21 cellular contexts compared by ENCODE assay signal in the genomic region with DNA sequence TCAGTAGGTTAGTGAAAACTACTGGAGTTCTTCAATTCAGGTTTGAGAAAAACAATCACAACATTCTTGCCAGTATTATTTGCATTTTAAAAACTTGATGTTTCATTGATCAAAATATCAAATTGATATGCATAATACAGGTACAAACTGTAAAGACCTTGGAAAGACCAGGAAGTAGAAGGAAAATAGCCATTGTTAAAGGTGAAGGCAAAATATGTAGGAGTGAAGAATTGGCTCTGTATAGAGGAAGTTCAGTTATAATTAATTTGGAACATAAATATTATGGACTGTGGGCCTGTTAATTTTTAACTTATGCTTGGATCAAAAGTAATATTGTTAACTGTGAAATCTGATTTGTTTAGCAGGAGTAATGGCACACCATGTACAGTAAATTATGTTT.
DNase-seq lines count a peak whose midpoint lies in the region; ATAC-seq, FAIRE-seq and TF ChIP-seq lines count a peak whose summit lies in the region.
"Had no signal": no experiment of that assay in that cellular context is flagged by ENCODE, and none has a peak within 500 bp of the region (broad histone marks: within the 10 kb centered on the region; RNA-seq: fewer than 3 reads in every experiment).

No MANE protein-coding gene starts in this region.

- no peak for TF ChIP-seq POLR2A in GM12878 (IDR thresholded peaks at IDR 0.05; ENCODE audit: low read depth, low read length)

- H2AFZ ChIP-seq in GM12878 (ENCODE audit: control insufficient read depth, low read depth, low read length): no peak overlapping the region
- H2AFZ ChIP-seq: GM23248 had no signal

- H3K9ac ChIP-seq in GM12878 (ENCODE audit: control insufficient read depth, insufficient read depth, low read length): no peak overlapping the region
- H3K9ac ChIP-seq: GM23248 had no signal

- H3K9me3 ChIP-seq in GM12878 (replicated peaks; ENCODE audit: control insufficient read depth, insufficient read depth, low read length) (no peaks in the 10 kb centered on the region), pancreas (no peaks in the 10 kb centered on the region)

- in situ Hi-C loops in GM12878 (cut with MboI): no loop called here

- no peaks in the 10 kb centered on the region for H3K79me2 ChIP-seq in GM12878 (ENCODE audit: control insufficient read depth, insufficient read depth, low read length)

- no peaks in the 10 kb centered on the region for H3K27me3 Mint-ChIP-seq in stimulated activated naive CD8-positive, alpha-beta T cell treated with anti-CD3 and anti-CD28 coated beads, Interleukin-15, amount 100 ng/mL, for 72 hours
- H3K27me3 Mint-ChIP-seq: CD4-positive, alpha-beta memory T cell had no signal

- H3K4me1 Mint-ChIP-seq in stimulated activated naive CD8-positive, alpha-beta T cell treated with anti-CD3 and anti-CD28 coated beads, Interleukin-15, amount 100 ng/mL, for 72 hours: no peaks in the 10 kb centered on the region
- H3K4me1 Mint-ChIP-seq: H9 had no signal

- peaks cover 0 to 5% of the 10 kb centered on the region in 2 donors for H3K9me3 Mint-ChIP-seq in stimulated activated naive CD8-positive, alpha-beta T cell treated with anti-CD3 and anti-CD28 coated beads, Interleukin-15, amount 100 ng/mL, for 72 hours
- H3K9me3 Mint-ChIP-seq: CD4-positive, alpha-beta memory T cell; H9 had no signal

- BruUV-seq in GM12878 (replicated peaks; lab: Mats Ljungman, UMichigan): no TSS peak

- no peak for ATAC-seq in GM12878
- peak; percentile 87 to 91 (median 90) for ATAC-seq in pancreas
- no peak for ATAC-seq in stimulated activated naive CD8-positive, alpha-beta T cell treated with anti-CD3 and anti-CD28 coated beads, Interleukin-15, amount 100 ng/mL, for 72 hours
- ATAC-seq: HCT116 had no signal

- H3K36me3 ChIP-seq in GM12878 (ENCODE audit: control insufficient read depth in 2 of 2, insufficient read depth in 2 of 2, low read length in 1 of 2): no peaks in the 10 kb centered on the region
- H3K36me3 ChIP-seq in pancreas: no peaks in the 10 kb centered on the region

- no peak for TF ChIP-seq EP300 in GM12878 (IDR thresholded peaks at IDR 0.05; ENCODE audit: borderline replicate concordance in 1 of 2, control insufficient read depth in 1 of 2, low read depth in 2 of 2, low read length in 2 of 2)

- H3K4me1 ChIP-seq in GM12878 (ENCODE audit: control insufficient read depth, insufficient read depth, low read length) (no peaks in the 10 kb centered on the region), pancreas (peaks cover 8 to 40% (median 26%) of the 10 kb centered on the region in 3 donors)

- CTCF ChIA-PET in GM12878 (lab: Yijun Ruan, JAX): no interaction called here

- POLR2A ChIA-PET in GM12878 (lab: Charles Lee): no interaction called here

- DNase-seq in D721Med (ENCODE audit: insufficient read length, low spot score) (no peak), GM12878 (ENCODE audit: low read depth, low spot score) (no peak), pancreas (no peak), NCI-H2171 treated with DMSO at 0.1 percent for 48 hours (lab: John Stamatoyannopoulos, UW) (no peak), nucleus accumbens (lab: John Stamatoyannopoulos, UW) (no peak)
- DNase-seq in activated CD4-positive, CD25-positive, alpha-beta regulatory T cell treated with anti-CD3 and anti-CD28 coated beads, Interleukin-2, amount 50 U/mL, for 72 hours: no peak
- DNase-seq in stimulated activated naive CD8-positive, alpha-beta T cell treated with anti-CD3 and anti-CD28 coated beads, Interleukin-15, amount 100 ng/mL, for 72 hours: no peak
- DNase-seq: 8988T; C1 segment of cervical spinal cord; CD4-positive, alpha-beta memory T cell; COR-L47; DMS 273 treated with DMSO at 0.1 percent for 48 hours; DMS79; EL; GDM1; GM23248; H9 had no signal

- FAIRE-seq in D721Med (lab: Jason Lieb, UNC): peak; percentile 58
- FAIRE-seq in GM12878 (lab: Jason Lieb, UNC): no peak
- FAIRE-seq in pancreas (lab: Jason Lieb, UNC): no peak
- FAIRE-seq: GM12891, GM18507 had no signal

- H3K4me3 ChIP-seq in GM12878 (no peak overlapping the region), pancreas (no peak overlapping the region)
- H3K4me3 ChIP-seq: GM23248 had no signal

- SMC1A ChIA-PET in GM12878 (lab: Charles Lee; ENCODE audit: uncharacterized antibody, unreplicated experiment): interaction anchor here (1.5 kb wide), 1 partner anchor 11 kb away, joined by 5 read pairs; no protein-coding TSS in a partner anchor

- RAD21 ChIA-PET in GM12878 (lab: Charles Lee; ENCODE audit: unreplicated experiment): no interaction called here

- no peak overlapping the region for H3K4me2 ChIP-seq in GM12878 (ENCODE audit: control insufficient read depth, insufficient read depth)

- no peaks in the 10 kb centered on the region for H4K20me1 ChIP-seq in GM12878 (ENCODE audit: control insufficient read depth, insufficient read depth)

- no peak for TF ChIP-seq CTCF in 22Rv1 (IDR thresholded peaks at IDR 0.05)
- no peak for TF ChIP-seq CTCF in D721Med (IDR thresholded peaks at IDR 0.05; ENCODE audit: insufficient read depth, missing control alignments)
- no peak for TF ChIP-seq CTCF in GM12878 (IDR thresholded peaks at IDR 0.05 in 2 of 3, conservative IDR thresholded peaks at IDR 0.05 in 1 of 3; ENCODE audit: control insufficient read depth in 2 of 3, extremely low read depth in 1 of 3, insufficient read depth in 1 of 3, low read depth in 3 of 3, low read length in 3 of 3)
- TF ChIP-seq CTCF in pancreas (IDR thresholded peaks at IDR 0.05): no peak

- TF ChIP-seq RAD21 in GM12878 (IDR thresholded peaks at IDR 0.05; ENCODE audit: insufficient read depth, low read depth, low read length): no peak

- intact Hi-C loops in GM12878 (cut with micrococcal nuclease; ENCODE audit: unreplicated experiment) (no loop called here), pancreas (cut with DNase I) (no loop called here)

- no peaks in the 10 kb centered on the region for H3K27me3 ChIP-seq in GM12878 (replicated peaks in 1 of 2; ENCODE audit: control insufficient read depth in 2 of 2, insufficient read depth in 2 of 2, low read length in 1 of 2)
- no peaks in the 10 kb centered on the region for H3K27me3 ChIP-seq in pancreas

- H3K27ac ChIP-seq in 22Rv1 (peak overlapping the region; percentile 3; the same call in 1 of the 2 replicates), GM12878 (ENCODE audit: control insufficient read depth, insufficient read depth) (no peak overlapping the region), pancreas (peak overlapping the region in 3 of 4 donors; percentile 9 to 37 (median 17))
- H3K27ac ChIP-seq: GM23248 had no signal

- no peak overlapping the region for H3K27ac Mint-ChIP-seq in stimulated activated naive CD8-positive, alpha-beta T cell treated with anti-CD3 and anti-CD28 coated beads, Interleukin-15, amount 100 ng/mL, for 72 hours
- H3K27ac Mint-ChIP-seq: CD4-positive, alpha-beta memory T cell; H9 had no signal

- H3K4me3 Mint-ChIP-seq in stimulated activated naive CD8-positive, alpha-beta T cell treated with anti-CD3 and anti-CD28 coated beads, Interleukin-15, amount 100 ng/mL, for 72 hours: no peak overlapping the region
- H3K4me3 Mint-ChIP-seq: CD4-positive, alpha-beta memory T cell; H9 had no signal

TF ChIP-seq in GM12878, 131 proteins besides CTCF, POLR2A, EP300 and RAD21:
- TF ChIP-seq TCF3 (IDR thresholded peaks at IDR 0.05; ENCODE audit: borderline replicate concordance, insufficient read depth, low read depth, low read length) (no peak), NFXL1 (IDR thresholded peaks at IDR 0.05; ENCODE audit: borderline replicate concordance) (peak; percentile 71; the same call in 1 of the 2 replicates)

Comparison
In these comparisons a context has a peak if more than half of its experiments do, and no peak if none do; other contexts are left out.
1. ATAC-seq: peak in pancreas (4 of 4); none in GM12878 (single experiment) and stimulated activated naive CD8-positive, alpha-beta T cell treated with anti-CD3 and anti-CD28 coated beads, Interleukin-15, amount 100 ng/mL, for 72 hours (single experiment).